In genomic region chr2:38095079-38095478, GRCh38 we compare ENCODE assay signal across 25 cellular contexts. TPM values are rescaled to one million over a fixed set of nuclear protein-coding genes. Genes with fewer than 3 reads are reported as not detected.
A peak's percentile ranks its signal among the peaks of the same experiment; 100 is the strongest.
DNase-seq lines count a peak whose midpoint lies in the region; ATAC-seq and TF ChIP-seq lines count a peak whose summit lies in the region.
"Had no signal": no experiment of that assay in that cellular context is flagged by ENCODE, and none has a peak within 500 bp of the region (broad histone marks: within the 10 kb centered on the region; RNA-seq: fewer than 3 reads in every experiment).

No MANE protein-coding gene starts in this region.

- H3K9me3 ChIP-seq in SJSA1 (replicated peaks) = no peaks in the 10 kb centered on the region
- no peaks in the 10 kb centered on the region for H3K9me3 ChIP-seq in iPS-15b (ENCODE audit: control insufficient read depth, insufficient read depth, low read length)
- H3K9me3 ChIP-seq in suprapubic skin = no peaks in the 10 kb centered on the region

- peaks cover 40% of the 10 kb centered on the region for H3K4me1 Mint-ChIP-seq in activated naive CD8-positive, alpha-beta T cell treated with anti-CD3 and anti-CD28 coated beads for 36 hours
- peaks cover 28% of the 10 kb centered on the region for H3K4me1 Mint-ChIP-seq in activated naive CD8-positive, alpha-beta T cell treated with anti-CD3 and anti-CD28 coated beads, Interleukin-2, amount 50 U/mL, for 24 hours
- H3K4me1 Mint-ChIP-seq: activated naive CD4-positive, alpha-beta T cell treated with anti-CD3 and anti-CD28 coated beads, Interleukin-2, amount 50 U/mL, for 24 hours had no signal

- no peaks in the 10 kb centered on the region for H3K27me3 ChIP-seq in SJSA1 (replicated peaks)
- peaks cover 74% of the 10 kb centered on the region for H3K27me3 ChIP-seq in iPS-15b (ENCODE audit: control insufficient read depth, insufficient read depth, low read length)
- no peaks in the 10 kb centered on the region for H3K27me3 ChIP-seq in suprapubic skin

- H3K4me3 Mint-ChIP-seq in activated naive CD8-positive, alpha-beta T cell treated with anti-CD3 and anti-CD28 coated beads for 36 hours = no peak overlapping the region
- H3K4me3 Mint-ChIP-seq in activated naive CD8-positive, alpha-beta T cell treated with anti-CD3 and anti-CD28 coated beads, Interleukin-2, amount 50 U/mL, for 24 hours = no peak overlapping the region
- H3K4me3 Mint-ChIP-seq: activated naive CD4-positive, alpha-beta T cell treated with anti-CD3 and anti-CD28 coated beads, Interleukin-2, amount 50 U/mL, for 24 hours; CD8-positive, alpha-beta T cell; dendritic cell treated with granulocyte-macrophage colony-stimulating factor and Interleukin-4, amounts not matched to agents 40 ng/mL and 50 ng/mL, for 4 days; memory B cell; naive B cell; WTC11 had no signal

- TF ChIP-seq EP300 in suprapubic skin (IDR thresholded peaks at IDR 0.05) = no peak

- H3K36me3 ChIP-seq in SJSA1 (no peaks in the 10 kb centered on the region), iPS-15b (ENCODE audit: control insufficient read depth, insufficient read depth, low read length) (no peaks in the 10 kb centered on the region), suprapubic skin (no peaks in the 10 kb centered on the region)

- no peak for TF ChIP-seq CTCF in suprapubic skin (IDR thresholded peaks at IDR 0.05)

- peaks cover 2% of the 10 kb centered on the region for H3K36me3 Mint-ChIP-seq in activated naive CD8-positive, alpha-beta T cell treated with anti-CD3 and anti-CD28 coated beads for 36 hours
- H3K36me3 Mint-ChIP-seq in activated naive CD8-positive, alpha-beta T cell treated with anti-CD3 and anti-CD28 coated beads, Interleukin-2, amount 50 U/mL, for 24 hours (ENCODE audit: low read depth) = no peaks in the 10 kb centered on the region
- H3K36me3 Mint-ChIP-seq: activated naive CD4-positive, alpha-beta T cell treated with anti-CD3 and anti-CD28 coated beads, Interleukin-2, amount 50 U/mL, for 24 hours; CD8-positive, alpha-beta T cell; memory B cell; naive B cell; WTC11 had no signal

- H3K27ac ChIP-seq in SJSA1 (peak overlapping the region; percentile 80), suprapubic skin (peak overlapping the region; percentile 83)

- no peak for DNase-seq in activated naive CD8-positive, alpha-beta T cell treated with anti-CD3 and anti-CD28 coated beads for 36 hours
- no peak for DNase-seq in activated naive CD8-positive, alpha-beta T cell treated with anti-CD3 and anti-CD28 coated beads, Interleukin-2, amount 50 U/mL, for 24 hours
- DNase-seq in SJSA1 (ENCODE audit: low read depth in 1 of 2, low spot score in 2 of 2) = no peak
- no peak for DNase-seq in suprapubic skin (ENCODE audit: low spot score in 2 of 2)
- no peak for DNase-seq in ecto neural progenitor cell (ENCODE audit: low spot score)
- DNase-seq in dermis blood vessel endothelial cell = no peak
- DNase-seq: 8988T; AML-193; aorta; CD8-positive, alpha-beta T cell; DMS79; naive B cell; NCI-H1048; NCI-H187 treated with DMSO at 0.1 percent for 48 hours; NCI-H526 treated with DMSO at 0.1 percent for 48 hours; nucleus accumbens; stimulated activated CD4-positive, alpha-beta T cell treated with anti-CD3 and anti-CD28 coated beads, Interleukin-12 subunit alpha, Interleukin-12 subunit beta, amount 100 ng/mL, for 4 hours; stimulated activated naive CD4-positive, alpha-beta T cell treated with Interleukin-2 at 50 U/mL for 16 hours had no signal

- no peak overlapping the region for H3K9ac ChIP-seq in iPS-15b (ENCODE audit: low read depth, low read length)

- no peak for TF ChIP-seq POLR2A in suprapubic skin (IDR thresholded peaks at IDR 0.05)

- no peak overlapping the region for H3K4me3 ChIP-seq in SJSA1
- peak overlapping the region; percentile 0 for H3K4me3 ChIP-seq in iPS-15b (ENCODE audit: low read depth, low read length)
- H3K4me3 ChIP-seq in suprapubic skin = no peak overlapping the region

- no peaks in the 10 kb centered on the region for H3K9me3 Mint-ChIP-seq in activated naive CD8-positive, alpha-beta T cell treated with anti-CD3 and anti-CD28 coated beads for 36 hours
- no peaks in the 10 kb centered on the region for H3K9me3 Mint-ChIP-seq in activated naive CD8-positive, alpha-beta T cell treated with anti-CD3 and anti-CD28 coated beads, Interleukin-2, amount 50 U/mL, for 24 hours
- H3K9me3 Mint-ChIP-seq: activated naive CD4-positive, alpha-beta T cell treated with anti-CD3 and anti-CD28 coated beads, Interleukin-2, amount 50 U/mL, for 24 hours; CD8-positive, alpha-beta T cell; dendritic cell treated with granulocyte-macrophage colony-stimulating factor and Interleukin-4, amounts not matched to agents 40 ng/mL and 50 ng/mL, for 4 days; memory B cell; naive B cell; WTC11 had no signal

- H3K4me1 ChIP-seq in SJSA1 (replicated peaks) = peaks cover 76% of the 10 kb centered on the region
- peaks cover 53% of the 10 kb centered on the region for H3K4me1 ChIP-seq in iPS-15b (ENCODE audit: control insufficient read depth, insufficient read depth, low read length)
- H3K4me1 ChIP-seq in suprapubic skin = peaks cover 71% of the 10 kb centered on the region

- ATAC-seq in activated naive CD8-positive, alpha-beta T cell treated with anti-CD3 and anti-CD28 coated beads, Interleukin-2, amount 50 U/mL, for 24 hours = no peak
- no peak for ATAC-seq in GM19035 (IDR thresholded peaks at IDR 0.05; ENCODE audit: unreplicated experiment)
- ATAC-seq: CD8-positive, alpha-beta T cell had no signal

- WGBS in suprapubic skin = 65% methylated on average over 6 of the region's 6 CpGs

- peaks cover 75% of the 10 kb centered on the region for H3K27me3 Mint-ChIP-seq in activated naive CD8-positive, alpha-beta T cell treated with anti-CD3 and anti-CD28 coated beads for 36 hours
- H3K27me3 Mint-ChIP-seq in activated naive CD8-positive, alpha-beta T cell treated with anti-CD3 and anti-CD28 coated beads, Interleukin-2, amount 50 U/mL, for 24 hours = peaks cover 63% of the 10 kb centered on the region

- peak overlapping the region; percentile 85 for H3K27ac Mint-ChIP-seq in activated naive CD8-positive, alpha-beta T cell treated with anti-CD3 and anti-CD28 coated beads for 36 hours
- H3K27ac Mint-ChIP-seq in activated naive CD8-positive, alpha-beta T cell treated with anti-CD3 and anti-CD28 coated beads, Interleukin-2, amount 50 U/mL, for 24 hours = no peak overlapping the region
- H3K27ac Mint-ChIP-seq: activated naive CD4-positive, alpha-beta T cell treated with anti-CD3 and anti-CD28 coated beads, Interleukin-2, amount 50 U/mL, for 24 hours; CD8-positive, alpha-beta T cell; memory B cell; naive B cell; WTC11 had no signal

RNA-seq across cellular contexts. Expression of gene CYP1B1, which starts 19.1 kb away (rescaled TPM):
- total RNA-seq in activated naive CD8-positive, alpha-beta T cell treated with anti-CD3 and anti-CD28 coated beads for 36 hours = 10 to 100 TPM; 21.7 to 23.5 TPM
- 5.6 and 9.8 TPM in 2 replicates for total RNA-seq in SJSA1 (2014; rRNA removed; shearing (Covaris generic))
- total RNA-seq in suprapubic skin = 10 to 100 TPM; 10.7 to 19.6 (median 12.8) TPM
- 2.7 and 5.6 TPM in 2 replicates for total RNA-seq in dermis blood vessel endothelial cell
- total RNA-seq: CD8-positive, alpha-beta T cell; endothelial cell of umbilical vein had no signal
